14 cellular contexts compared by ENCODE assay signal in genomic region chr7:75571209-75571608, GRCh38.
DNase-seq lines count a peak whose midpoint lies in the region; ATAC-seq and TF ChIP-seq lines count a peak whose summit lies in the region.
"Had no signal": no experiment of that assay in that cellular context is flagged by ENCODE, and none has a peak within 500 bp of the region (broad histone marks: within the 10 kb centered on the region; RNA-seq: fewer than 3 reads in every experiment).

No MANE protein-coding gene starts in this region.

- H3K27ac ChIP-seq in WERI-Rb-1, result peak overlapping the region; percentile 16; the same call in 1 of the 2 replicates

- H3K9me3 ChIP-seq in WERI-Rb-1 (ENCODE audit: severe bottlenecking), result no peaks in the 10 kb centered on the region

- peaks cover 44% of the 10 kb centered on the region for H3K36me3 ChIP-seq in WERI-Rb-1

- DNase-seq in Right ventricle myocardium inferior (ENCODE audit: missing footprints), result peak; percentile 3
- DNase-seq in left ventricle myocardium superior, result no peak
- DNase-seq in WERI-Rb-1, result peak; percentile 66
- DNase-seq in neural crest cell (ENCODE audit: low read depth, low spot score), result no peak
- DNase-seq in islet precursor cell, result no peak
- DNase-seq in erythroblast (lab: John Stamatoyannopoulos, UW), result no peak
- no peak for DNase-seq in NCI-H1436 (lab: John Stamatoyannopoulos, UW)
- DNase-seq: C1 segment of cervical spinal cord; CD4-positive, alpha-beta memory T cell; DND-41; GDM1; H7 had no signal

- no peak overlapping the region for H3K4me3 Mint-ChIP-seq in neural crest cell
- H3K4me3 Mint-ChIP-seq: B cell; CD4-positive, alpha-beta memory T cell; GM23338 had no signal

- H3K4me1 Mint-ChIP-seq in neural crest cell, result peaks cover 4% of the 10 kb centered on the region
- H3K4me1 Mint-ChIP-seq: CD4-positive, alpha-beta memory T cell; GM23338 had no signal

- no peak overlapping the region for H3K4me3 ChIP-seq in WERI-Rb-1 (ENCODE audit: low read depth, low read length)
- H3K4me3 ChIP-seq: GM23338 had no signal

- ATAC-seq in Right ventricle myocardium inferior, result no peak
- no peak for ATAC-seq in left ventricle myocardium superior
- ATAC-seq: GM23338 had no signal

- intact Hi-C loops in Right ventricle myocardium inferior (cut with DNase I), result no loop called here
- intact Hi-C loops in left ventricle myocardium superior (cut with micrococcal nuclease), result no loop called here

- no peaks in the 10 kb centered on the region for H3K27me3 Mint-ChIP-seq in neural crest cell (ENCODE audit: low read depth)
- H3K27me3 Mint-ChIP-seq: B cell; CD4-positive, alpha-beta memory T cell had no signal

- no peak for TF ChIP-seq POLR2A in erythroblast (IDR thresholded peaks at IDR 0.05; ENCODE audit: low read length)

- no peaks in the 10 kb centered on the region for H3K27me3 ChIP-seq in WERI-Rb-1 (ENCODE audit: insufficient read depth, low read depth, severe bottlenecking)

- peak overlapping the region; percentile 78 for H3K27ac Mint-ChIP-seq in neural crest cell (ENCODE audit: unreplicated experiment)
- H3K27ac Mint-ChIP-seq: B cell; CD4-positive, alpha-beta memory T cell; GM23338 had no signal

- no peaks in the 10 kb centered on the region for H3K9me3 Mint-ChIP-seq in neural crest cell
- H3K9me3 Mint-ChIP-seq: CD4-positive, alpha-beta memory T cell; GM23338 had no signal

- peaks cover 16% of the 10 kb centered on the region for H3K36me3 Mint-ChIP-seq in neural crest cell (ENCODE audit: low read depth)

- no peak for TF ChIP-seq CTCF in WERI-Rb-1 (IDR thresholded peaks at IDR 0.05; ENCODE audit: low read depth, low read length)
- TF ChIP-seq CTCF in neural crest cell (conservative IDR thresholded peaks at IDR 0.05), result no peak

Comparison
In these comparisons a context has a peak if more than half of its experiments do, and no peak if none do; other contexts are left out.
1. DNase-seq: peak in Right ventricle myocardium inferior (single experiment) and WERI-Rb-1 (single experiment); none in left ventricle myocardium superior (single experiment), neural crest cell (single experiment), islet precursor cell (single experiment), erythroblast (0 of 2) and NCI-H1436 (single experiment).